Comparison of ENCODE assay signal across 1 cellular context in genomic region chr3:27606537-27606936, GRCh38.
TF ChIP-seq lines count a peak whose summit lies in the region.

No MANE protein-coding gene starts in this region.

TF ChIP-seq in GM23338, 12 proteins besides CTCF, POLR2A, EP300 and RAD21 (continued from another document):
- TF ChIP-seq ZNF462 (CRISPR knock-in tag; IDR thresholded peaks at IDR 0.05) = no peak
- TF ChIP-seq ZNF331 (CRISPR knock-in tag; IDR thresholded peaks at IDR 0.05; ENCODE audit: low read depth) = no peak
- TF ChIP-seq EZH2phosphoT487 (IDR thresholded peaks at IDR 0.05; ENCODE audit: unreplicated experiment) = no peak
- no peak for TF ChIP-seq STAT1 (IDR thresholded peaks at IDR 0.05; ENCODE audit: unreplicated experiment)
- no peak for TF ChIP-seq EZH2 (IDR thresholded peaks at IDR 0.05; ENCODE audit: low read depth, unreplicated experiment)
- no peak for TF ChIP-seq REST (IDR thresholded peaks at IDR 0.05; ENCODE audit: unreplicated experiment)
- TF ChIP-seq ETS1 (IDR thresholded peaks at IDR 0.05) = no peak
- TF ChIP-seq POLR2AphosphoS5 (IDR thresholded peaks at IDR 0.05; ENCODE audit: low read depth) = no peak
- TF ChIP-seq JUNB (IDR thresholded peaks at IDR 0.05; ENCODE audit: unreplicated experiment) = no peak
- no peak for TF ChIP-seq ZNF114 (CRISPR knock-in tag; IDR thresholded peaks at IDR 0.05)
